In the genomic region with DNA sequence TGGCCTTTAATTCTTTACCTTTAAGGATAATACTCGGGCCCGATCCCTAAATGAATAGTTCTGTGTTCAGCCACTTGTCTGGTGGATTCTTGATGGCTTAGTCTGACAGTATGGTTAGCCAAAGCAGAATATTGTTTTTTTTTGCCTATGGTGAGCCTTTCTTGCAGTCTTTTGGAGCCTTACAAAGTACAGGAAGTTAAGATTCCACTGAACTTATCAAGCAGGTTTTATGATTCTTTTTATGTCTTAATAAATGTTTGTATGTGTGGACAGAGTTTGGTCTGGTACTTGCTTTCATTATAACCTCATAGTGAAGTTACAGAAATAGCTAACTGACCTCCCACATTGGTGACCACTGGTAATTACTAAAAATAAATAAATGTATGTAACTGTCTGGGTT, we compare ENCODE assay signal across 2 cellular contexts.
TF ChIP-seq lines count a peak whose summit lies in the region.

No MANE protein-coding gene starts in this region.

TF ChIP-seq in liver, 16 proteins besides CTCF, POLR2A, EP300 and RAD21:
- TF ChIP-seq YY1 (IDR thresholded peaks at IDR 0.05) (no peak), HNF4A (conservative IDR thresholded peaks at IDR 0.05) (peak in 1 of 2 donors; percentile 19)

TF ChIP-seq in HepG2, 621 proteins besides CTCF, POLR2A, EP300 and RAD21:
- TF ChIP-seq KLF6 (CRISPR knock-in tag; IDR thresholded peaks at IDR 0.05) = no peak
- TF ChIP-seq ZNF792 (CRISPR knock-in tag; IDR thresholded peaks at IDR 0.05) = no peak
- TF ChIP-seq, protein P1, sequence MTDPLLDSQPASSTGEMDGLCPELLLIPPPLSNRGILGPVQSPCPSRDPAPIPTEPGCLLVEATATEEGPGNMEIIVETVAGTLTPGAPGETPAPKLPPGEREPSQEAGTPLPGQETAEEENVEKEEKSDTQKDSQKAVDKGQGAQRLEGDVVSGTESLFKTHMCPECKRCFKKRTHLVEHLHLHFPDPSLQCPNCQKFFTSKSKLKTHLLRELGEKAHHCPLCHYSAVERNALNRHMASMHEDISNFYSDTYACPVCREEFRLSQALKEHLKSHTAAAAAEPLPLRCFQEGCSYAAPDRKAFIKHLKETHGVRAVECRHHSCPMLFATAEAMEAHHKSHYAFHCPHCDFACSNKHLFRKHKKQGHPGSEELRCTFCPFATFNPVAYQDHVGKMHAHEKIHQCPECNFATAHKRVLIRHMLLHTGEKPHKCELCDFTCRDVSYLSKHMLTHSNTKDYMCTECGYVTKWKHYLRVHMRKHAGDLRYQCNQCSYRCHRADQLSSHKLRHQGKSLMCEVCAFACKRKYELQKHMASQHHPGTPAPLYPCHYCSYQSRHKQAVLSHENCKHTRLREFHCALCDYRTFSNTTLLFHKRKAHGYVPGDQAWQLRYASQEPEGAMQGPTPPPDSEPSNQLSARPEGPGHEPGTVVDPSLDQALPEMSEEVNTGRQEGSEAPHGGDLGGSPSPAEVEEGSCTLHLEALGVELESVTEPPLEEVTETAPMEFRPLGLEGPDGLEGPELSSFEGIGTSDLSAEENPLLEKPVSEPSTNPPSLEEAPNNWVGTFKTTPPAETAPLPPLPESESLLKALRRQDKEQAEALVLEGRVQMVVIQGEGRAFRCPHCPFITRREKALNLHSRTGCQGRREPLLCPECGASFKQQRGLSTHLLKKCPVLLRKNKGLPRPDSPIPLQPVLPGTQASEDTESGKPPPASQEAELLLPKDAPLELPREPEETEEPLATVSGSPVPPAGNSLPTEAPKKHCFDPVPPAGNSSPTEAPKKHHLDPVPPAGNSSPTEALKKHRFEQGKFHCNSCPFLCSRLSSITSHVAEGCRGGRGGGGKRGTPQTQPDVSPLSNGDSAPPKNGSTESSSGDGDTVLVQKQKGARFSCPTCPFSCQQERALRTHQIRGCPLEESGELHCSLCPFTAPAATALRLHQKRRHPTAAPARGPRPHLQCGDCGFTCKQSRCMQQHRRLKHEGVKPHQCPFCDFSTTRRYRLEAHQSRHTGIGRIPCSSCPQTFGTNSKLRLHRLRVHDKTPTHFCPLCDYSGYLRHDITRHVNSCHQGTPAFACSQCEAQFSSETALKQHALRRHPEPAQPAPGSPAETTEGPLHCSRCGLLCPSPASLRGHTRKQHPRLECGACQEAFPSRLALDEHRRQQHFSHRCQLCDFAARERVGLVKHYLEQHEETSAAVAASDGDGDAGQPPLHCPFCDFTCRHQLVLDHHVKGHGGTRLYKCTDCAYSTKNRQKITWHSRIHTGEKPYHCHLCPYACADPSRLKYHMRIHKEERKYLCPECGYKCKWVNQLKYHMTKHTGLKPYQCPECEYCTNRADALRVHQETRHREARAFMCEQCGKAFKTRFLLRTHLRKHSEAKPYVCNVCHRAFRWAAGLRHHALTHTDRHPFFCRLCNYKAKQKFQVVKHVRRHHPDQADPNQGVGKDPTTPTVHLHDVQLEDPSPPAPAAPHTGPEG (CRISPR knock-in tag; IDR thresholded peaks at IDR 0.05) = no peak
- TF ChIP-seq ZNF33B (CRISPR knock-in tag; IDR thresholded peaks at IDR 0.05) = no peak
